17 cellular contexts compared by ENCODE assay signal in the genomic region with DNA sequence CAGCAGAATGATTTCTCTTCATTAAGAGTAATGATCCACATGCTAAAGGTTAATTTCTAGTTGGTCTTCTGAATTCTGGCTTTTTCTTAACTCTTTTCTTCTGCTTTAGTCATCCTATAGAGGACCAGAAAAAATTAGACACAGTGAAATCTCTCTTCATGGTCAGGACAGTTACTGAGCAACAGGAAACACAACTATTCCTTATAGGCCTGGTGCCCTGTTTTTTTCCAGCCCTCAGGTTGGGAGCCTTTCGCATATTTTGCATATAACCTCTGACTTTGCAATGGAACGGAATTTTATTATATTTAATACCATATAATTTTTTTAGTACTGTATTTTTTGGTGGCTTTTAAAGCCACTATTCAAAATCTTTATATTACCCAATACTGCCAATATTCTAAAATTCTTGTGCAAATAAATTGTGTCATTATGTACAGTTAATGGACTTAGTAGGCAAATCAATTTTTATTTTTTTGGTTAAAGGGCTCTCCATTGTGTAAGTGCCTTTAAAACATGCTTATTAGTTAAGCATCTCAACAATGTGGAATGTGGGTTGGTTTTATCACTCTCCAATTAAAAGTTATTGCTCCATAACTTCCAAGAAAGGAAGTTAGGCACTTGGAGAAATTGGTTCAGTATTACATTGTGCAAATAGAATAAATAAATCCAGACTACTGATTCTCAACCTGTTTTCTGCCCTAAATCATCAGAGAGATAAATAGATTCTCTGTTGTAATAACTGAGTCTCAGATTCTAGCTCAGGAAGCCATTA. TPM values are rescaled to one million over a fixed set of nuclear protein-coding genes. Genes with fewer than 3 reads are reported as not detected.
DNase-seq lines count a peak whose midpoint lies in the region; ATAC-seq, FAIRE-seq and TF ChIP-seq lines count a peak whose summit lies in the region.
"Had no signal": no experiment of that assay in that cellular context is flagged by ENCODE, and none has a peak within 500 bp of the region (broad histone marks: within the 10 kb centered on the region; RNA-seq: fewer than 3 reads in every experiment).

No MANE protein-coding gene starts in this region.

- H3K4me1 ChIP-seq in GM23248 (ENCODE audit: insufficient read depth) (peaks cover 29% of the 10 kb centered on the region), keratinocyte (ENCODE audit: control insufficient read depth, extremely low read depth, insufficient read depth, low read length) (peaks cover 29% of the 10 kb centered on the region), transverse colon (peaks cover 0 to 59% (median 23%) of the 10 kb centered on the region in 4 donors)

- H3K36me3 ChIP-seq in GM23248 (ENCODE audit: low read depth) (no peaks in the 10 kb centered on the region), keratinocyte (ENCODE audit: control insufficient read depth in 2 of 2, extremely low read depth in 1 of 2, insufficient read depth in 2 of 2, low read length in 2 of 2) (no peaks in the 10 kb centered on the region), transverse colon (no peaks in the 10 kb centered on the region)
- H3K36me3 ChIP-seq: stomach had no signal

- peaks cover 3% of the 10 kb centered on the region for H3K4me1 Mint-ChIP-seq in progenitor cell of endocrine pancreas (ENCODE audit: low read depth)

- H2AFZ ChIP-seq in GM23248, result 0 out of 2 replicates have a peak overlapping the region, but pooled peaks have one; percentile 7
- H2AFZ ChIP-seq in keratinocyte (ENCODE audit: control insufficient read depth, low read length), result peak overlapping the region; percentile 13

- peaks cover 9% of the 10 kb centered on the region; the same call in 1 of the 2 replicates for H3F3A ChIP-seq in GM23248 (ENCODE audit: insufficient read depth)

- H3K27me3 ChIP-seq in GM23248 (replicated peaks; ENCODE audit: insufficient read depth), result no peaks in the 10 kb centered on the region
- H3K27me3 ChIP-seq in keratinocyte (ENCODE audit: control insufficient read depth, extremely low read depth, insufficient read depth, low read length), result no peaks in the 10 kb centered on the region
- H3K27me3 ChIP-seq in transverse colon, result no peaks in the 10 kb centered on the region
- H3K27me3 ChIP-seq: dorsolateral prefrontal cortex, stomach had no signal

- H3K27me3 Mint-ChIP-seq in progenitor cell of endocrine pancreas, result no peaks in the 10 kb centered on the region
- H3K27me3 Mint-ChIP-seq: naive thymus-derived CD8-positive, alpha-beta T cell; T-helper 17 cell had no signal

- no peak for TF ChIP-seq POLR2A in transverse colon (IDR thresholded peaks at IDR 0.05)

- H3K4me3 ChIP-seq in GM23248 (no peak overlapping the region), keratinocyte (ENCODE audit: control insufficient read depth in 2 of 3, extremely low read depth in 1 of 3, insufficient read depth in 2 of 3, low read depth in 1 of 3, low read length in 3 of 3) (no peak overlapping the region), transverse colon (no peak overlapping the region)
- H3K4me3 ChIP-seq: dorsolateral prefrontal cortex, stomach had no signal

- WGBS in GM23248 (ENCODE audit: low coverage in 1 of 2, low lambda C conversion rate in 2 of 2, missing lambda C conversion rate in 2 of 2), 2 experiments, result 97 to 100% methylated on average over 2 of the region's 2 CpGs
- 57 to 75% methylated on average over 2 of the region's 2 CpGs for WGBS in transverse colon (ENCODE audit: low coverage in 1 of 2), 2 donors

- no peaks in the 10 kb centered on the region for H3K9me3 Mint-ChIP-seq in progenitor cell of endocrine pancreas (ENCODE audit: low read depth)
- H3K9me3 Mint-ChIP-seq: activated T-cell treated with anti-CD3 and anti-CD28 coated beads, Interleukin-2, amount 50 U/mL, for 72 hours; naive thymus-derived CD8-positive, alpha-beta T cell had no signal

- TF ChIP-seq EP300 in transverse colon (IDR thresholded peaks at IDR 0.05; ENCODE audit: low read depth), result no peak

- dilution Hi-C loops in keratinocyte (cut with MboI; ENCODE audit: extremely low pct_ligation_motif_present, low sequenced_read_pairs), result no loop called here

- H4K20me1 ChIP-seq in GM23248 (ENCODE audit: insufficient read depth), result no peaks in the 10 kb centered on the region
- no peaks in the 10 kb centered on the region for H4K20me1 ChIP-seq in keratinocyte (ENCODE audit: control insufficient read depth, extremely low read depth, insufficient read depth, low read length)

- no peaks in the 10 kb centered on the region for H3K36me3 Mint-ChIP-seq in progenitor cell of endocrine pancreas (ENCODE audit: insufficient read depth)

- in situ Hi-C loops in GM23248 (cut with MboI) (no loop called here), transverse colon (cut with MboI; ENCODE audit: low pct_ligation_motif_present in 1 of 4, low pct_unique_long_range_greater_than_20kb in 1 of 4, low sequenced_read_pairs in 3 of 4) (no loop called here)

- no peaks in the 10 kb centered on the region for H3K9me3 ChIP-seq in GM23248 (ENCODE audit: low read depth)
- H3K9me3 ChIP-seq in keratinocyte (ENCODE audit: control insufficient read depth, low read depth, low read length), result no peaks in the 10 kb centered on the region
- no peaks in the 10 kb centered on the region for H3K9me3 ChIP-seq in transverse colon
- H3K9me3 ChIP-seq: stomach had no signal

- intact Hi-C loops in transverse colon (cut with DNase I; ENCODE audit: low total_unique reads), result no loop called here

- no peaks in the 10 kb centered on the region for H3K79me2 ChIP-seq in GM23248 (ENCODE audit: insufficient read depth)
- no peaks in the 10 kb centered on the region for H3K79me2 ChIP-seq in keratinocyte (ENCODE audit: control insufficient read depth, insufficient read depth, low read length)

- no peak overlapping the region for H3K4me3 Mint-ChIP-seq in progenitor cell of endocrine pancreas (ENCODE audit: low read depth)
- H3K4me3 Mint-ChIP-seq: activated T-cell treated with anti-CD3 and anti-CD28 coated beads, Interleukin-2, amount 50 U/mL, for 72 hours; naive thymus-derived CD8-positive, alpha-beta T cell; T-helper 17 cell had no signal

- TF ChIP-seq CTCF in keratinocyte (optimal IDR thresholded peaks at IDR 0.05 in 1 of 3, IDR thresholded peaks at IDR 0.05 in 1 of 3, conservative IDR thresholded peaks at IDR 0.05 in 1 of 3; ENCODE audit: extremely low read depth in 1 of 3, insufficient read depth in 2 of 3, low read length in 3 of 3), result no peak
- TF ChIP-seq CTCF in transverse colon (IDR thresholded peaks at IDR 0.05), result no peak
- TF ChIP-seq CTCF in progenitor cell of endocrine pancreas (IDR thresholded peaks at IDR 0.05; ENCODE audit: unreplicated experiment), result no peak

- DNase-seq in GM23248 (peak; percentile 68), amniotic epithelial cell (ENCODE audit: low read depth) (peak; percentile 80), keratinocyte (ENCODE audit: low read depth, low spot score) (no peak), transverse colon (no peak), pons (ENCODE audit: low spot score) (no peak), progenitor cell of endocrine pancreas (ENCODE audit: low spot score, unreplicated experiment) (no peak)
- DNase-seq: activated CD4-positive, alpha-beta T cell treated with anti-CD3 and anti-CD28 coated beads, Interleukin-2, amount 50 U/mL, for 1 hour; activated T-cell treated with anti-CD3 and anti-CD28 coated beads, Interleukin-2, amount 50 U/mL, for 72 hours; dorsolateral prefrontal cortex; head of caudate nucleus; kidney glomerular epithelial cell; naive thymus-derived CD8-positive, alpha-beta T cell; NCI-H1105 treated with DMSO at 0.1 percent for 48 hours; right cardiac atrium; stomach; T-helper 17 cell had no signal

- H3K4me2 ChIP-seq in GM23248 (ENCODE audit: unreplicated experiment) (peak overlapping the region; percentile 33), keratinocyte (ENCODE audit: control insufficient read depth, extremely low read depth, insufficient read depth, low read depth, low read length) (no peak overlapping the region)

- H3K27ac ChIP-seq in GM23248 (peak overlapping the region; percentile 24), keratinocyte (ENCODE audit: control insufficient read depth, insufficient read depth, low read length) (no peak overlapping the region), transverse colon (peak overlapping the region; percentile 62 to 91 (median 83))
- H3K27ac ChIP-seq: dorsolateral prefrontal cortex had no signal

- H3K9me2 ChIP-seq in GM23248 (ENCODE audit: insufficient read depth), result no peaks in the 10 kb centered on the region

- no peak for FAIRE-seq in keratinocyte (lab: Jason Lieb, UNC)

- H3K9ac ChIP-seq in GM23248, result no peak overlapping the region
- no peak overlapping the region for H3K9ac ChIP-seq in keratinocyte (ENCODE audit: control insufficient read depth, extremely low read depth, insufficient read depth, low read length)

- no peak for ATAC-seq in esophagus mucosa
- ATAC-seq: activated T-cell treated with anti-CD3 and anti-CD28 coated beads, Interleukin-2, amount 50 U/mL, for 72 hours; naive thymus-derived CD8-positive, alpha-beta T cell; right cardiac atrium; T-helper 17 cell had no signal

- no peak overlapping the region for H3K27ac Mint-ChIP-seq in progenitor cell of endocrine pancreas
- H3K27ac Mint-ChIP-seq: activated T-cell treated with anti-CD3 and anti-CD28 coated beads, Interleukin-2, amount 50 U/mL, for 72 hours; naive thymus-derived CD8-positive, alpha-beta T cell; T-helper 17 cell had no signal

- no peaks in the 10 kb centered on the region for H3K9me1 ChIP-seq in keratinocyte (ENCODE audit: control insufficient read depth, extremely low read depth, insufficient read depth, low read length)

RNA-seq across cellular contexts. Expression of a gene that starts 22.5 kb away (rescaled TPM):
- total RNA-seq in GM23248 (2014; rRNA removed; shearing (Covaris generic)), result 17.5 and 22.6 TPM in 2 replicates
- polyA plus RNA-seq in GM23248 (2016; fragmentation: Nextera tagmentation; extraction: Ambion mirVana), result 20.9 and 23.0 TPM in 2 replicates
- 9.5 to 17.1 TPM (median 13.6 TPM) in 3 replicates for polyA plus RNA-seq in keratinocyte
- polyA plus RNA-seq in keratinocyte (2011; ENCODE audit: low read depth), result 49.0 TPM
- 11.4 and 20.1 TPM in 2 replicates for polyA plus RNA-seq in keratinocyte (2011; cell fraction: cytosol; rRNA removed)
- 10.4 and 12.5 TPM in 2 replicates for polyA plus RNA-seq in keratinocyte (2011; cell fraction: nucleus; rRNA removed)
- polyA plus RNA-seq in keratinocyte (2012; ENCODE audit: low replicate concordance), result 12.9 and 38.0 TPM in 2 replicates
- polyA minus RNA-seq in keratinocyte, result 2.9 to 12.4 TPM (median 8.9 TPM) in 3 replicates
- polyA minus RNA-seq in keratinocyte (2011; cell fraction: cytosol; rRNA and poly(A)+ RNA removed), result 5.6 TPM
- 3.4 and 6.0 TPM in 2 replicates for polyA minus RNA-seq in keratinocyte (2011; cell fraction: nucleus; rRNA and poly(A)+ RNA removed)
- total RNA-seq in transverse colon, result 100 to 1,000 TPM in 1 of 4 donors, 10 to 100 TPM in 3; 10.5 to 135 (median 74.9) TPM
- total RNA-seq in esophagus mucosa, result 34.8 TPM
- 10.9 and 12.6 TPM in 2 replicates for total RNA-seq in progenitor cell of endocrine pancreas

Comparison
In these comparisons a context has a peak if more than half of its experiments do, and no peak if none do; other contexts are left out.
1. DNase-seq: peak in GM23248 (single experiment) and amniotic epithelial cell (single experiment); none in keratinocyte (single experiment), transverse colon (single experiment), pons (single experiment) and progenitor cell of endocrine pancreas (single experiment).